35 cellular contexts compared by ENCODE assay signal in the genomic region with DNA sequence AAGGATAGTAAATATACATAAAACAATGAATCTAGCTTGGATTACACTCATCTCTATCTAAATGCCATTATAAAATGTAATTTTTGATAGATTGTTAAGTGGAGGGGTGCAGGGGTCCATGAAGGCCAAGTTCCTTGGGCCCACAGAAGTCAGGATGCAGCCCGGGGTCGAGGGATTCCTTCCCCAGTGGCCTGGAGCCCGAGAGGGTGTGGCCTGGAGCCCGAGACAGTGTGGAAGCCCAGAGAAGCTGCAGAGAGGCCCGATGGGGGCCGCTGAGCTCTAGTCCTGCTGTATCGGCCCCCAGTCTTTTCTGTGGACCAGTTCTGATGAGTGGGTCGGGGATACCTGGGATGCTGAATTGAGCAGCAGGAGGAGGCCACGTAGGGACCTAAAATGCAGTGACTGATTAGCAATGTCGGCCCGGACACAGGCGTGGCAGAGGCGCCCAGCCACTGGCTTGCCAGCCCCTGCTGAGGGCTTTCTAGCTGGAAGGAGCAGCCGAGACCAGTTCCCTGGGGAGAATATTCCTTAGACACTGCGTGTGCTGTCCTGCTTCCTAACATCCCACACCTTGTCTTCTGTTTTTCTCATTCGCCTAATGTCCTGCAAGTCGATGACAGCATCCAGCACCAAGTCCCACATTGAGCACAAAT. TPM values are rescaled to one million over a fixed set of nuclear protein-coding genes. Genes with fewer than 3 reads are reported as not detected.
"Had no signal": no experiment of that assay in that cellular context is flagged by ENCODE, and none has a peak within 500 bp of the region (broad histone marks: within the 10 kb centered on the region; RNA-seq: fewer than 3 reads in every experiment).

No MANE protein-coding gene starts in this region.

- H3K4me1 Mint-ChIP-seq: central memory CD8-positive, alpha-beta T cell; WTC11 had no signal

- H3K36me3 Mint-ChIP-seq: activated naive CD8-positive, alpha-beta T cell; WTC11 had no signal

- H3K27ac ChIP-seq: brain microvascular endothelial cell, esophagus muscularis mucosa, gastroesophageal sphincter, heart right ventricle had no signal

- H3K9me3 Mint-ChIP-seq: activated CD4-positive, alpha-beta memory T cell treated with anti-CD3 and anti-CD28 coated beads, Interleukin-2, amount 10 ng/mL, durations not matched to agents 7 days and 5 days; activated CD4-positive, alpha-beta T cell treated with anti-CD3 and anti-CD28 coated beads, Interleukin-2, amount 10 ng/mL, durations not matched to agents 7 days and 5 days; activated T-cell treated with anti-CD3 and anti-CD28 coated beads, Interleukin-2, amount 50 U/mL, for 24 hours; activated T-cell treated with anti-CD3 and anti-CD28 coated beads, Interleukin-2, amount 50 U/mL, for 72 hours; central memory CD8-positive, alpha-beta T cell; effector memory CD8-positive, alpha-beta T cell; WTC11 had no signal

- H3K4me3 Mint-ChIP-seq: activated CD4-positive, alpha-beta memory T cell treated with anti-CD3 and anti-CD28 coated beads, Interleukin-2, amount 10 ng/mL, durations not matched to agents 7 days and 5 days; activated CD4-positive, alpha-beta T cell treated with anti-CD3 and anti-CD28 coated beads, Interleukin-2, amount 10 ng/mL, durations not matched to agents 7 days and 5 days; activated naive CD8-positive, alpha-beta T cell; activated T-cell treated with anti-CD3 and anti-CD28 coated beads, Interleukin-2, amount 50 U/mL, for 24 hours; activated T-cell treated with anti-CD3 and anti-CD28 coated beads, Interleukin-2, amount 50 U/mL, for 72 hours; central memory CD8-positive, alpha-beta T cell; effector memory CD8-positive, alpha-beta T cell; WTC11 had no signal

- H3K4me3 ChIP-seq: esophagus muscularis mucosa, gastroesophageal sphincter, heart right ventricle had no signal

- H3K9me3 ChIP-seq: esophagus muscularis mucosa, gastroesophageal sphincter, heart right ventricle had no signal

- DNase-seq: activated CD4-positive, alpha-beta memory T cell treated with anti-CD3 and anti-CD28 coated beads, Interleukin-2, amount 10 ng/mL, durations not matched to agents 7 days and 5 days; activated CD4-positive, alpha-beta T cell treated with anti-CD3 and anti-CD28 coated beads for 1 hour; activated CD4-positive, alpha-beta T cell treated with anti-CD3 and anti-CD28 coated beads for 4 hours; activated CD4-positive, alpha-beta T cell treated with anti-CD3 and anti-CD28 coated beads, Interleukin-2, amount 10 ng/mL, durations not matched to agents 7 days and 5 days; activated CD4-positive, alpha-beta T cell treated with anti-CD3 and anti-CD28 coated beads, Interleukin-2, amount 50 U/mL, for 4 hours; activated CD8-positive, alpha-beta memory T cell treated with anti-CD3 and anti-CD28 coated beads, Interleukin-2, amount 50 U/mL, for 48 hours; activated gamma-delta T cell treated with Interleukin-2 at 50 U/mL for 16 hours; activated naive CD4-positive, alpha-beta T cell treated with anti-CD3 and anti-CD28 coated beads, Interleukin-2, amount 50 U/mL, for 16 hours; activated naive CD4-positive, alpha-beta T cell treated with Interleukin-2 at 50 U/mL for 16 hours; activated T-cell treated with anti-CD3 and anti-CD28 coated beads for 4 hours; activated T-cell treated with anti-CD3 and anti-CD28 coated beads, Interleukin-2, amount 50 U/mL, for 24 hours; activated T-cell treated with anti-CD3 and anti-CD28 coated beads, Interleukin-2, amount 50 U/mL, for 72 hours; amniotic stem cell; anterior cingulate cortex; brain microvascular endothelial cell; cortex of kidney; dermis blood vessel endothelial cell; effector CD4-positive, alpha-beta T cell; effector memory CD8-positive, alpha-beta T cell; erythroblast; foreskin melanocyte; heart right ventricle; T-helper 2 cell had no signal

- H3K27me3 ChIP-seq: brain microvascular endothelial cell had no signal

- H3K27me3 Mint-ChIP-seq: activated naive CD8-positive, alpha-beta T cell had no signal

- H3K27ac Mint-ChIP-seq: activated CD4-positive, alpha-beta memory T cell treated with anti-CD3 and anti-CD28 coated beads, Interleukin-2, amount 10 ng/mL, durations not matched to agents 7 days and 5 days; activated CD4-positive, alpha-beta T cell treated with anti-CD3 and anti-CD28 coated beads, Interleukin-2, amount 10 ng/mL, durations not matched to agents 7 days and 5 days; activated naive CD8-positive, alpha-beta T cell; activated T-cell treated with anti-CD3 and anti-CD28 coated beads, Interleukin-2, amount 50 U/mL, for 24 hours; activated T-cell treated with anti-CD3 and anti-CD28 coated beads, Interleukin-2, amount 50 U/mL, for 72 hours; effector memory CD8-positive, alpha-beta T cell; WTC11 had no signal

- ATAC-seq: activated T-cell treated with anti-CD3 and anti-CD28 coated beads, Interleukin-2, amount 50 U/mL, for 72 hours; effector memory CD8-positive, alpha-beta T cell; gastroesophageal sphincter; heart right ventricle; WTC11 had no signal

- H3K36me3 ChIP-seq: brain microvascular endothelial cell, esophagus muscularis mucosa, gastroesophageal sphincter, heart right ventricle had no signal

RNA-seq across cellular contexts. Expression of a gene that starts 38.9 kb away (rescaled TPM):
- total RNA-seq: astrocyte, bronchial epithelial cell, cardiac septum, dermis blood vessel endothelial cell, fibroblast of lung, fibroblast of villous mesenchyme, gastroesophageal sphincter, glomerular endothelial cell, WTC11 had no signal
- polyA plus RNA-seq: adipose tissue, fibroblast of lung, heart right ventricle had no signal
